In the genomic region with DNA sequence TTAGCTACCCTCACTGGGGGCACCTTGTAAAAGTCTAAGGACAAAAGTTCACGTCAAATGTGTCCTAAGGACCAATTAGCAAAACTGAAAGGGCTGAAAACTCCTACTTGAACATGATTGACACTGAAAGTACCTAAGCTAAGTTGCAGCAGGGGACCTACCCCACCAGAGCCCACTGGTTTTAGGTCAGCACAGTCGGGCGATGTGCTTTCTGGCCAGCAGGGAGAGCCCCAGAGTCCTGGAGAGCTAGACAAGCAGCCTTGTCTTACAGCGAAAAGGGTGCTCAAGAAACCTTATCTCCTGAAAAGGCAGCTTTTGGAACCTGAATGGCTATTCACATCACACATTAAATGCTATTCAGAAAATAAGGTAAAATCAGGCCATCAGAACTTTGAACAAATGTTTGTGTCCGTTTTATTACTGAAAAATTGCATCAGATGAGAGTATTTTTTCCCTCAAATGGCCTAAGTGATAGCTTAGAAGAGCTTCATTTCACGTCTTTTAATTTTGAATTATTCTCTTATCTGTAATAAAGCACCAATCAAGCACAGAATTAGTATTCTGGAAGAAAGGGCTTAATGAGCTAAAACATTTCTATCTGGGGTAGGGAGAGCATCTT, we compare ENCODE assay signal across 9 cellular contexts. TPM values are rescaled to one million over a fixed set of nuclear protein-coding genes. Genes with fewer than 3 reads are reported as not detected.
A peak's percentile ranks its signal among the peaks of the same experiment; 100 is the strongest.
DNase-seq lines count a peak whose midpoint lies in the region; ATAC-seq and TF ChIP-seq lines count a peak whose summit lies in the region.
"Had no signal": no experiment of that assay in that cellular context is flagged by ENCODE, and none has a peak within 500 bp of the region (broad histone marks: within the 10 kb centered on the region; RNA-seq: fewer than 3 reads in every experiment).

No MANE protein-coding gene starts in this region.

- peak in 3 of 5 experiments; percentile 17 to 80 (median 20) for DNase-seq in T-helper 2 cell
- peak; percentile 27 for DNase-seq in central memory CD4-positive, alpha-beta T cell
- DNase-seq in osteocyte (ENCODE audit: extremely low spot score, unreplicated experiment), result no peak
- no peak for DNase-seq in NCI-H128 (lab: John Stamatoyannopoulos, UW; ENCODE audit: unreplicated experiment)
- DNase-seq in Right ventricle myocardium inferior (ENCODE audit: missing footprints), result no peak
- no peak for DNase-seq in DMS79 treated with DMSO at 0.1 percent for 48 hours (lab: John Stamatoyannopoulos, UW)

- TF ChIP-seq CTCF in GM12875 (IDR thresholded peaks at IDR 0.05; ENCODE audit: borderline replicate concordance, insufficient read depth, low read depth, low read length) (peak; percentile 78), osteocyte (IDR thresholded peaks at IDR 0.05) (peak; percentile 36)

- intact Hi-C loops in Right ventricle myocardium inferior (cut with DNase I), result no loop called here

- no peak overlapping the region for H3K4me3 Mint-ChIP-seq in osteocyte (ENCODE audit: unreplicated experiment)
- H3K4me3 Mint-ChIP-seq: activated naive CD4-positive, alpha-beta T cell treated with anti-CD3 and anti-CD28 coated beads, Interleukin-2, amount 50 U/mL, for 24 hours had no signal

- peaks cover 5% of the 10 kb centered on the region for H3K4me1 Mint-ChIP-seq in osteocyte (ENCODE audit: unreplicated experiment)

- H3K27ac Mint-ChIP-seq in osteocyte (ENCODE audit: unreplicated experiment), result no peak overlapping the region
- H3K27ac Mint-ChIP-seq: activated naive CD4-positive, alpha-beta T cell treated with anti-CD3 and anti-CD28 coated beads, Interleukin-2, amount 50 U/mL, for 24 hours had no signal

- H3K9me3 Mint-ChIP-seq in osteocyte (ENCODE audit: unreplicated experiment), result peaks cover 22% of the 10 kb centered on the region

- no peaks in the 10 kb centered on the region for H3K36me3 Mint-ChIP-seq in osteocyte (ENCODE audit: unreplicated experiment)

- peak; percentile 76 for ATAC-seq in HG03342 (IDR thresholded peaks at IDR 0.05; ENCODE audit: unreplicated experiment)
- ATAC-seq in Right ventricle myocardium inferior, result no peak

- no peak overlapping the region for H3K4me3 ChIP-seq in GM12875 (ENCODE audit: low read depth, low read length)

- H3K27me3 Mint-ChIP-seq in osteocyte (ENCODE audit: unreplicated experiment), result no peaks in the 10 kb centered on the region
- H3K27me3 Mint-ChIP-seq: activated naive CD4-positive, alpha-beta T cell treated with anti-CD3 and anti-CD28 coated beads, Interleukin-2, amount 50 U/mL, for 24 hours had no signal

RNA-seq across cellular contexts. Expression of a gene that starts 52.2 kb away (rescaled TPM):
- total RNA-seq in osteocyte, result 19.3 and 25.1 TPM in 2 replicates
- 2.1 TPM for total RNA-seq in Right ventricle myocardium inferior

Comparison
In these comparisons a context has a peak if more than half of its experiments do, and no peak if none do; other contexts are left out.
1. DNase-seq: peak in T-helper 2 cell (3 of 5) and central memory CD4-positive, alpha-beta T cell (single experiment); none in osteocyte (single experiment), NCI-H128 (single experiment), Right ventricle myocardium inferior (single experiment) and DMS79 treated with DMSO at 0.1 percent for 48 hours (single experiment).